ENCODE assay signal across 1 cellular context in the genomic region with DNA sequence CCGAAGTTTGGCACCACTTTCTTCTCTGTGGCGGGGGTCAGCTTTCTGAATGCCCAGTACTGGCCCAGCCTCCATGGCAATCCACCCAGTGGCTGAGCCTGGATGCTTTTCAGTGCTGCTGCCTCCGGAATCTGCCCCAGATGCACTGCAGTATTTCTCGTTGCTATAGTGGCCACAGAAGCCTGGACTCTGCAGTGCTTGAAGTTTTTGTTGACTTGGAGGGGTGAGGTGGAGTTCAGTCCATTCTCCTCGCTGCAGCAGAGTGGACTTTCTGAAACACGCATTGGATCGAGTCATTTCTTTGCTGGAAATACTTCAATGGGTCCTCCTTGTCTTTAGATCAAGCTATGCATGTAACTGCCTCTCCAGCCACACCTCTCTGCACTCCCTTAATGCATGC.
A peak's percentile ranks its signal among the peaks of the same experiment; 100 is the strongest.
TF ChIP-seq lines count a peak whose summit lies in the region.

No MANE protein-coding gene starts in this region.

TF ChIP-seq in HepG2, 621 proteins besides CTCF, POLR2A, EP300 and RAD21:
- TF ChIP-seq ZNF441 (CRISPR knock-in tag; IDR thresholded peaks at IDR 0.05; ENCODE audit: borderline replicate concordance) (peak; percentile 95), RARA (CRISPR knock-in tag; IDR thresholded peaks at IDR 0.05) (peak; percentile 49; the same call in 1 of the 2 replicates)
